Comparison of ENCODE assay signal across 26 cellular contexts in the genomic region with DNA sequence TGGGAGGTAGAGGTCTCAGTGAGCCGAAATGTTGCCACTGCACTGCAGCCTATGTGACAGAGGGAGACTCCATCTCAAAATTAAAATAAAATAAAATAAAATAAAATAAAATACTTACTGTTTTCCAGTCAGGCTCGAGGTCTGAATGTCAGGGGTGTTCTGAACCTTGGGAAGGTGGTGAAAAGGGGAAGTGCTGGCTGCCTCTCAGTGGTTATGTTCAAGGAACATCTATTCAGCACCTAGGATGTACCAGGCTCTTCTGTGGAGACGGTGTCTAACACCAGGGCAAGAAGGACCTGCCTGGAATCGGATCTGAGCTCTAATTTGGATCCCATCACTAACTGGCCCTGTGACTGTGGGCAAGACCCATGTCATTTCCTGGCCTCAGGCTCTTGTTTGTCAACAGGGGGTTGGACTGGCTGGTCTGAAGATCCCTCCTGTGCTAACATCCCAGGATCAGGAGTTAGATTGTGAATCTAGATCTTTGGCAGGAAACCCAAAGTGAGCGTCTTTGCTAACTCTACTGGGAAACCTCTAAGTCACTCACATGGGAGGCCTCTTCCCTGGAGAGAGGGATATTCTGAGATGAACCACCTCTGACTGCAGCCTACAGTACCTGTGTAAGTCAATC.
"Had no signal": no experiment of that assay in that cellular context is flagged by ENCODE, and none has a peak within 500 bp of the region (broad histone marks: within the 10 kb centered on the region; RNA-seq: fewer than 3 reads in every experiment).

No MANE protein-coding gene starts in this region.

- H3K4me1 ChIP-seq: colonic mucosa, gastroesophageal sphincter, heart left ventricle, lower lobe of right lung, right lobe of liver, tibial artery had no signal

- H3K36me3 ChIP-seq: colonic mucosa, gastroesophageal sphincter, heart left ventricle, lower lobe of right lung, right lobe of liver, tibial artery had no signal

- FAIRE-seq: bronchial epithelial cell, endothelial cell of umbilical vein, islet of Langerhans had no signal

- H3K9me3 ChIP-seq: colonic mucosa, lower lobe of right lung, right lobe of liver, tibial artery had no signal

- H3K27me3 ChIP-seq: colonic mucosa, dorsolateral prefrontal cortex, right lobe of liver, tibial artery had no signal

- ATAC-seq: activated T-cell treated with anti-CD3 and anti-CD28 coated beads, Interleukin-2, amount 50 U/mL, for 4 hours; effector memory CD8-positive, alpha-beta T cell; esophagus mucosa; gastroesophageal sphincter; heart left ventricle; left cardiac atrium; lower lobe of right lung; naive thymus-derived CD4-positive, alpha-beta T cell; right lobe of liver had no signal

- H3K27ac ChIP-seq: colonic mucosa, dorsolateral prefrontal cortex, gastroesophageal sphincter, heart left ventricle, lower lobe of right lung, right lobe of liver, skin epidermis, tibial artery, VCaP had no signal

- DNase-seq: activated CD4-positive, alpha-beta T cell treated with anti-CD3 and anti-CD28 coated beads, Interleukin-2, amount 50 U/mL, for 48 hours; activated CD4-positive, CD25-positive, alpha-beta regulatory T cell treated with anti-CD3 and anti-CD28 coated beads, Interleukin-2, amount 50 U/mL, for 72 hours; activated CD8-positive, alpha-beta memory T cell treated with anti-CD3 and anti-CD28 coated beads, Interleukin-2, amount 50 U/mL, for 48 hours; activated effector memory CD4-positive, alpha-beta T cell treated with Interleukin-2 at 50 U/mL for 16 hours; activated naive CD4-positive, alpha-beta T cell treated with anti-CD3 and anti-CD28 coated beads for 36 hours; activated T-cell treated with anti-CD3 and anti-CD28 coated beads, Interleukin-2, amount 50 U/mL, for 4 hours; amygdala; colonic mucosa; dorsolateral prefrontal cortex; effector memory CD8-positive, alpha-beta T cell; heart left ventricle; left cardiac atrium; lower lobe of right lung; naive thymus-derived CD4-positive, alpha-beta T cell; posterior cingulate gyrus; right lobe of liver; stimulated activated CD4-positive, alpha-beta T cell treated with anti-CD3 and anti-CD28 coated beads, Interleukin-1b, Interleukin-23, amount 100 ng/mL, for 48 hours; substantia nigra; tibial artery had no signal

- H3K4me3 ChIP-seq: colonic mucosa, dorsolateral prefrontal cortex, gastroesophageal sphincter, heart left ventricle, lower lobe of right lung, right lobe of liver, skin epidermis, tibial artery had no signal
